ENCODE assay signal across 18 cellular contexts in genomic region chr18:59518705-59519104, GRCh38.
A peak's percentile ranks its signal among the peaks of the same experiment; 100 is the strongest.
DNase-seq lines count a peak whose midpoint lies in the region; ATAC-seq and TF ChIP-seq lines count a peak whose summit lies in the region.
"Had no signal": no experiment of that assay in that cellular context is flagged by ENCODE, and none has a peak within 500 bp of the region (broad histone marks: within the 10 kb centered on the region; RNA-seq: fewer than 3 reads in every experiment).

No MANE protein-coding gene starts in this region.

- H3K79me1 ChIP-seq in trophoblast cell (ENCODE audit: low read length): peaks cover 4% of the 10 kb centered on the region

- no CpG with 5 or more reads among the region's 2 CpGs for WGBS in trophoblast cell (ENCODE audit: extremely low coverage, insufficient coverage, insufficient read length)
- 48 to 71% (median 62%) methylated on average over 2 of the region's 2 CpGs for WGBS in stomach, 5 donors

- H3K14ac ChIP-seq in trophoblast cell (ENCODE audit: low read length): no peak overlapping the region

- H4K91ac ChIP-seq in trophoblast cell (ENCODE audit: low read depth, low read length): no peak overlapping the region

- no peaks in the 10 kb centered on the region for H3K27me3 ChIP-seq in BE2C
- no peaks in the 10 kb centered on the region for H3K27me3 ChIP-seq in trophoblast cell (ENCODE audit: insufficient read depth, low read length)
- peaks cover 0 to 25% (median 0%) of the 10 kb centered on the region in 3 donors for H3K27me3 ChIP-seq in stomach

- TF ChIP-seq POLR2A in stomach (IDR thresholded peaks at IDR 0.05): no peak

- no peak overlapping the region for H3K4ac ChIP-seq in trophoblast cell (ENCODE audit: low read depth, low read length)

- no peak overlapping the region for H2BK5ac ChIP-seq in trophoblast cell (ENCODE audit: low read depth, low read length, poor library complexity)

- H3K9me3 ChIP-seq in BE2C (no peaks in the 10 kb centered on the region), trophoblast cell (ENCODE audit: insufficient read depth, low read depth, low read length) (no peaks in the 10 kb centered on the region), stomach (peaks cover 0 to 9% (median 3%) of the 10 kb centered on the region in 4 donors)
- H3K9me3 ChIP-seq: HAP-1 had no signal

- ATAC-seq in GM18870 (IDR thresholded peaks at IDR 0.05; ENCODE audit: unreplicated experiment) (no peak), Right ventricle myocardium inferior (no peak)
- ATAC-seq: GM12878 had no signal

- no peak overlapping the region for H2AFZ ChIP-seq in trophoblast cell (ENCODE audit: insufficient read depth, low read length, poor library complexity)
- H2AFZ ChIP-seq: GM23248 had no signal

- TF ChIP-seq CTCF in BE2C (IDR thresholded peaks at IDR 0.05; ENCODE audit: low read depth, low read length) (no peak), fibroblast of the aortic adventitia (IDR thresholded peaks at IDR 0.05; ENCODE audit: insufficient read depth, low read length) (no peak), stomach (IDR thresholded peaks at IDR 0.05) (no peak)

- no peak overlapping the region for H3K9ac ChIP-seq in trophoblast cell (ENCODE audit: low read length)
- H3K9ac ChIP-seq: GM23248 had no signal

- no peak overlapping the region for H3K23ac ChIP-seq in trophoblast cell (ENCODE audit: low read length)

- peak overlapping the region; percentile 6 for H2BK120ac ChIP-seq in trophoblast cell (ENCODE audit: insufficient read depth, low read length, poor library complexity)

- no peaks in the 10 kb centered on the region for H3K79me2 ChIP-seq in trophoblast cell (ENCODE audit: control insufficient read depth, insufficient read depth, low read length, poor library complexity)

- no peak overlapping the region for H4K8ac ChIP-seq in trophoblast cell (ENCODE audit: low read depth, low read length)

- no peak overlapping the region for H4K12ac ChIP-seq in trophoblast cell (ENCODE audit: low read depth, low read length)

- DNase-seq in BE2C: peak; percentile 45
- peak; percentile 81 for DNase-seq in ELF-1 (ENCODE audit: low read depth, low spot score)
- peak; percentile 50 for DNase-seq in fibroblast of the aortic adventitia (ENCODE audit: low read depth)
- no peak for DNase-seq in trophoblast cell
- DNase-seq in stomach: no peak
- DNase-seq in Right ventricle myocardium inferior (ENCODE audit: missing footprints): no peak
- DNase-seq: 8988T; C1 segment of cervical spinal cord; CD4-positive, CD25-positive, alpha-beta regulatory T cell; CD8-positive, alpha-beta memory T cell; COR-L47; DMS 273 treated with DMSO at 0.1 percent for 48 hours; DMS53; DND-41; GM23248 had no signal

- no peak overlapping the region for H2AK5ac ChIP-seq in trophoblast cell (ENCODE audit: low read length)

- no peak overlapping the region for H2BK12ac ChIP-seq in trophoblast cell (ENCODE audit: low read length)

- no peak overlapping the region for H3K27ac ChIP-seq in trophoblast cell (ENCODE audit: low read depth, low read length)
- H3K27ac ChIP-seq in stomach: no peak overlapping the region
- H3K27ac ChIP-seq: GM23248 had no signal

- H3K18ac ChIP-seq in trophoblast cell (ENCODE audit: low read length): no peak overlapping the region

- intact Hi-C loops in stomach (cut with DNase I; ENCODE audit: low total_unique reads) (no loop called here), Right ventricle myocardium inferior (cut with DNase I) (no loop called here)

- TF ChIP-seq EP300 in stomach (IDR thresholded peaks at IDR 0.05): no peak

- no peak overlapping the region for H3K4me3 ChIP-seq in BE2C (ENCODE audit: low read depth, low read length)
- H3K4me3 ChIP-seq in fibroblast of the aortic adventitia (ENCODE audit: low read depth, low read length): no peak overlapping the region
- no peak overlapping the region for H3K4me3 ChIP-seq in trophoblast cell (ENCODE audit: low read depth, low read length)
- no peak overlapping the region for H3K4me3 ChIP-seq in stomach
- H3K4me3 ChIP-seq: GM12878, GM23248, HAP-1 had no signal

- H3K36me3 ChIP-seq in BE2C (no peaks in the 10 kb centered on the region), trophoblast cell (ENCODE audit: control insufficient read depth in 1 of 2, insufficient read depth in 2 of 2, low read length in 2 of 2) (no peaks in the 10 kb centered on the region), stomach (no peaks in the 10 kb centered on the region)
- H3K36me3 ChIP-seq: HAP-1 had no signal

- H3K4me1 ChIP-seq in BE2C: peaks cover 13% of the 10 kb centered on the region
- peaks cover 6 to 29% of the 10 kb centered on the region in 2 experiments for H3K4me1 ChIP-seq in trophoblast cell (ENCODE audit: control insufficient read depth in 1 of 2, insufficient read depth in 2 of 2, low read length in 2 of 2)
- peaks cover 0 to 25% (median 14%) of the 10 kb centered on the region in 4 donors for H3K4me1 ChIP-seq in stomach
- H3K4me1 ChIP-seq: HAP-1 had no signal

- H3K4me2 ChIP-seq in trophoblast cell (ENCODE audit: low read length): no peak overlapping the region

Comparison
In these comparisons a context has a peak if more than half of its experiments do, and no peak if none do; other contexts are left out.
1. DNase-seq: peak in BE2C (single experiment), ELF-1 (single experiment) and fibroblast of the aortic adventitia (single experiment); none in trophoblast cell (0 of 2), stomach (single experiment) and Right ventricle myocardium inferior (single experiment).